In genomic region chr11:120116966-120117365, GRCh38 we compare ENCODE assay signal across 29 cellular contexts. TPM values are rescaled to one million over a fixed set of nuclear protein-coding genes. Genes with fewer than 3 reads are reported as not detected.
"Had no signal": no experiment of that assay in that cellular context is flagged by ENCODE, and none has a peak within 500 bp of the region (broad histone marks: within the 10 kb centered on the region; RNA-seq: fewer than 3 reads in every experiment).

No MANE protein-coding gene starts in this region.

- FAIRE-seq: pancreas had no signal

- H3K9me3 ChIP-seq: pancreas, prostate gland, stomach, thoracic aorta, tibial artery, uterus had no signal

- H3K27ac ChIP-seq: hepatocyte, neural progenitor cell, pancreas, prostate gland, stomach, thoracic aorta, tibial artery, uterus had no signal

- ATAC-seq: left cardiac atrium; left lobe of liver; natural killer cell; pancreas; right cardiac atrium; sciatic nerve; stimulated activated naive B cell treated with anti-CD40 and anti-IgM and Interleukin-4, amounts not matched to agents 10 μg/mL and 1 μg/mL and 100 μg/mL, for 72 hours; stimulated activated naive CD8-positive, alpha-beta T cell treated with anti-CD3 and anti-CD28 coated beads, Interleukin-15, Interleukin-2, amounts not matched to agents 100 U/mL and 50 U/mL, for 24 hours had no signal

- H3K4me1 ChIP-seq: neural progenitor cell, pancreas, prostate gland, stomach, uterus had no signal

- H3K4me2 ChIP-seq: hepatocyte, neural progenitor cell had no signal

- H2AFZ ChIP-seq: hepatocyte, neural progenitor cell had no signal

- H3K36me3 ChIP-seq: neural progenitor cell, pancreas, prostate gland, stomach, thoracic aorta, uterus had no signal

- H3K79me2 ChIP-seq: hepatocyte had no signal

- H3K27me3 ChIP-seq: hepatocyte, pancreas, tibial artery, uterus had no signal

- DNase-seq: islet precursor cell; kidney glomerular epithelial cell; left cardiac atrium; mesendoderm; naive B cell; natural killer cell; nephron progenitor cell; retina; right cardiac atrium; stimulated activated CD4-positive, alpha-beta T cell treated with anti-CD3 and anti-CD28 coated beads, Interleukin-12 subunit alpha, Interleukin-12 subunit beta, amount 100 ng/mL, for 4 hours; stimulated activated CD4-positive, alpha-beta T cell treated with anti-CD3 and anti-CD28 coated beads, Interleukin-15, amount 100 ng/mL, for 24 hours; stimulated activated CD4-positive, alpha-beta T cell treated with anti-CD3 and anti-CD28 coated beads, Interleukin-2, amount 100 ng/mL, for 24 hours; stimulated activated CD4-positive, alpha-beta T cell treated with anti-CD3 and anti-CD28 coated beads, Interleukin-4, amount 100 ng/mL, for 1 hour; stimulated activated naive B cell treated with anti-CD40 and anti-IgM and Interleukin-4, amounts not matched to agents 10 μg/mL and 1 μg/mL and 100 μg/mL, for 72 hours; stimulated activated naive CD8-positive, alpha-beta T cell treated with anti-CD3 and anti-CD28 coated beads, Interleukin-15, Interleukin-2, amounts not matched to agents 100 U/mL and 50 U/mL, for 24 hours; stomach; tibial artery; trophoblast cell; uterus had no signal

- H3K4me3 ChIP-seq: hepatocyte, lung, neural progenitor cell, pancreas, prostate gland, skin epidermis, stomach, thoracic aorta, tibial artery, uterus had no signal

RNA-seq across cellular contexts. Expression of gene TRIM29, which starts 20.9 kb away (rescaled TPM):
- total RNA-seq: mononuclear cell, natural killer cell had no signal
